Comparison of ENCODE assay signal across 36 cellular contexts in the genomic region with DNA sequence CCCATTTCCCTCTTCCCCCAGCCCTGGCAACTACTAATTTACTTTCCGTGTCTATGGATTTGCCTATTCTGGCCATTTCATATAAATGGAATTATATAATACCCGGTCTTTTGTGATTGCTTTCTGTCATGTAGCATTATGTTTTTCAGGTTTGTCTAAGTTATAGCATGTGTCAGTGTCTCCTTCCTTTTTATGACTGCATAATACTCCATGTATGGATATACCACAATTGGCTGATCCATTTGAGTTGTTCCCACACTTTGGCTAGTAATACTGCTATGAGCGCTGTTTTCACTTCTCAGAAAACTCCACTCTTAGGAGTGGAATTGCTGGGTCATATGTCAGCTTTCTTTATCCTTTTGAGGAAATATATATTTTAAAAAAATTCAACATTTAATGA.
"Had no signal": no experiment of that assay in that cellular context is flagged by ENCODE, and none has a peak within 500 bp of the region (broad histone marks: within the 10 kb centered on the region; RNA-seq: fewer than 3 reads in every experiment).

No MANE protein-coding gene starts in this region.

- H3K36me3 ChIP-seq: ascending aorta, cardiac muscle cell had no signal

- H3K4me3 ChIP-seq: ascending aorta, cardiac muscle cell had no signal

- ATAC-seq: activated CD4-positive, alpha-beta T cell treated with anti-CD3 and anti-CD28 coated beads for 36 hours; activated CD4-positive, CD25-positive, alpha-beta regulatory T cell treated with anti-CD3 and anti-CD28 coated beads, Interleukin-2, amount 50 U/mL, for 24 hours; activated CD8-positive, alpha-beta memory T cell treated with anti-CD3 and anti-CD28 coated beads, Interleukin-2, amount 10 ng/mL, durations not matched to agents 7 days and 5 days; activated CD8-positive, alpha-beta T cell treated with anti-CD3 and anti-CD28 coated beads, Interleukin-2, amount 10 ng/mL, durations not matched to agents 7 days and 5 days; activated naive CD8-positive, alpha-beta T cell treated with anti-CD3 and anti-CD28 coated beads, Interleukin-2, amount 50 U/mL, for 24 hours had no signal

- H3K27me3 Mint-ChIP-seq: activated CD4-positive, alpha-beta memory T cell treated with anti-CD3 and anti-CD28 coated beads, Interleukin-2, amount 10 ng/mL, durations not matched to agents 7 days and 5 days; activated CD4-positive, alpha-beta T cell treated with anti-CD3 and anti-CD28 coated beads for 36 hours; activated CD4-positive, alpha-beta T cell treated with anti-CD3 and anti-CD28 coated beads, Interleukin-2, amount 10 ng/mL, durations not matched to agents 7 days and 5 days; activated CD8-positive, alpha-beta memory T cell treated with anti-CD3 and anti-CD28 coated beads, Interleukin-2, amount 10 ng/mL, durations not matched to agents 7 days and 5 days; brain had no signal

- H3K36me3 Mint-ChIP-seq: activated CD8-positive, alpha-beta memory T cell treated with anti-CD3 and anti-CD28 coated beads, Interleukin-2, amount 10 ng/mL, durations not matched to agents 7 days and 5 days; activated naive CD8-positive, alpha-beta T cell; activated naive CD8-positive, alpha-beta T cell treated with anti-CD3 and anti-CD28 coated beads, Interleukin-2, amount 10 ng/mL, durations not matched to agents 7 days and 5 days had no signal

- H3K27ac ChIP-seq: ascending aorta, cardiac muscle cell, VCaP had no signal

- H3K4me1 Mint-ChIP-seq: activated CD4-positive, alpha-beta memory T cell treated with anti-CD3 and anti-CD28 coated beads, Interleukin-2, amount 10 ng/mL, durations not matched to agents 7 days and 5 days; activated CD4-positive, alpha-beta T cell treated with anti-CD3 and anti-CD28 coated beads for 36 hours; activated CD4-positive, alpha-beta T cell treated with anti-CD3 and anti-CD28 coated beads, Interleukin-2, amount 10 ng/mL, durations not matched to agents 7 days and 5 days; activated CD8-positive, alpha-beta memory T cell treated with anti-CD3 and anti-CD28 coated beads, Interleukin-2, amount 10 ng/mL, durations not matched to agents 7 days and 5 days; activated naive CD8-positive, alpha-beta T cell treated with anti-CD3 and anti-CD28 coated beads, Interleukin-2, amount 10 ng/mL, durations not matched to agents 7 days and 5 days; activated naive CD8-positive, alpha-beta T cell treated with anti-CD3 and anti-CD28 coated beads, Interleukin-2, amount 50 U/mL, for 24 hours had no signal

- H3K27ac Mint-ChIP-seq: activated CD4-positive, alpha-beta memory T cell treated with anti-CD3 and anti-CD28 coated beads, Interleukin-2, amount 10 ng/mL, durations not matched to agents 7 days and 5 days; activated CD4-positive, alpha-beta T cell treated with anti-CD3 and anti-CD28 coated beads for 36 hours; activated CD4-positive, alpha-beta T cell treated with anti-CD3 and anti-CD28 coated beads, Interleukin-2, amount 10 ng/mL, durations not matched to agents 7 days and 5 days; activated CD8-positive, alpha-beta memory T cell treated with anti-CD3 and anti-CD28 coated beads, Interleukin-2, amount 10 ng/mL, durations not matched to agents 7 days and 5 days; activated CD8-positive, alpha-beta T cell treated with anti-CD3 and anti-CD28 coated beads, Interleukin-2, amount 10 ng/mL, durations not matched to agents 7 days and 5 days; activated naive CD4-positive, alpha-beta T cell treated with anti-CD3 and anti-CD28 coated beads for 36 hours; activated naive CD8-positive, alpha-beta T cell; activated naive CD8-positive, alpha-beta T cell treated with anti-CD3 and anti-CD28 coated beads, Interleukin-2, amount 10 ng/mL, durations not matched to agents 7 days and 5 days; activated naive CD8-positive, alpha-beta T cell treated with anti-CD3 and anti-CD28 coated beads, Interleukin-2, amount 50 U/mL, for 24 hours; activated T-cell treated with anti-CD3 and anti-CD28 coated beads, Interleukin-2, amount 50 U/mL, for 24 hours; activated T-helper 2 cell treated with anti-CD3 and anti-CD28 coated beads, Interferon-gamma antibody, Interleukin-2, Interleukin-4, amounts not matched to agents 10 μg/mL and 5 μg/mL and 100 μg/mL, durations not matched to agents 14 hours and 24 hours and 36 hours; brain; T-helper 1 cell treated with Interleukin-12 subunit alpha and Interleukin-12 subunit beta and Interleukin-4 antibody, amounts not matched to agents 30 μg/mL and 1 μg/mL, for 36 hours; T-helper 2 cell treated with Interferon-gamma antibody and Interleukin-4, amounts not matched to agents 5 μg/mL and 100 μg/mL, for 36 hours had no signal

- H3K9me3 ChIP-seq: ascending aorta had no signal

- FAIRE-seq: bronchial epithelial cell, TTC549 had no signal

- H3K4me3 Mint-ChIP-seq: activated CD4-positive, alpha-beta memory T cell treated with anti-CD3 and anti-CD28 coated beads, Interleukin-2, amount 10 ng/mL, durations not matched to agents 7 days and 5 days; activated CD4-positive, alpha-beta T cell treated with anti-CD3 and anti-CD28 coated beads for 36 hours; activated CD4-positive, alpha-beta T cell treated with anti-CD3 and anti-CD28 coated beads, Interleukin-2, amount 10 ng/mL, durations not matched to agents 7 days and 5 days; activated CD8-positive, alpha-beta memory T cell treated with anti-CD3 and anti-CD28 coated beads, Interleukin-2, amount 10 ng/mL, durations not matched to agents 7 days and 5 days; activated CD8-positive, alpha-beta T cell treated with anti-CD3 and anti-CD28 coated beads, Interleukin-2, amount 10 ng/mL, durations not matched to agents 7 days and 5 days; activated naive CD4-positive, alpha-beta T cell treated with anti-CD3 and anti-CD28 coated beads for 36 hours; activated naive CD8-positive, alpha-beta T cell; activated naive CD8-positive, alpha-beta T cell treated with anti-CD3 and anti-CD28 coated beads, Interleukin-2, amount 10 ng/mL, durations not matched to agents 7 days and 5 days; activated naive CD8-positive, alpha-beta T cell treated with anti-CD3 and anti-CD28 coated beads, Interleukin-2, amount 50 U/mL, for 24 hours; activated T-cell treated with anti-CD3 and anti-CD28 coated beads, Interleukin-2, amount 50 U/mL, for 24 hours; brain; T-helper 1 cell treated with Interleukin-12 subunit alpha and Interleukin-12 subunit beta and Interleukin-4 antibody, amounts not matched to agents 30 μg/mL and 1 μg/mL, for 36 hours; T-helper 2 cell treated with Interferon-gamma antibody and Interleukin-4, amounts not matched to agents 5 μg/mL and 100 μg/mL, for 36 hours had no signal

- H3K27me3 ChIP-seq: ascending aorta, cardiac muscle cell had no signal

- H3K4me1 ChIP-seq: ascending aorta had no signal

- DNase-seq: activated CD4-positive, alpha-beta memory T cell treated with anti-CD3 and anti-CD28 coated beads, Interleukin-2, amount 10 ng/mL, durations not matched to agents 7 days and 5 days; activated CD4-positive, alpha-beta T cell treated with anti-CD3 and anti-CD28 coated beads for 1 hour; activated CD4-positive, alpha-beta T cell treated with anti-CD3 and anti-CD28 coated beads for 36 hours; activated CD4-positive, alpha-beta T cell treated with anti-CD3 and anti-CD28 coated beads for 48 hours; activated CD4-positive, alpha-beta T cell treated with anti-CD3 and anti-CD28 coated beads, Interleukin-2, amount 10 ng/mL, durations not matched to agents 7 days and 5 days; activated CD4-positive, alpha-beta T cell treated with anti-CD3 and anti-CD28 coated beads, Interleukin-2, amount 50 U/mL, for 48 hours; activated CD4-positive, CD25-positive, alpha-beta regulatory T cell; activated CD8-positive, alpha-beta memory T cell treated with anti-CD3 and anti-CD28 coated beads for 24 hours; activated CD8-positive, alpha-beta memory T cell treated with anti-CD3 and anti-CD28 coated beads, Interleukin-2, amount 10 ng/mL, durations not matched to agents 7 days and 5 days; activated CD8-positive, alpha-beta memory T cell treated with anti-CD3 and anti-CD28 coated beads, Interleukin-2, amount 50 U/mL, for 48 hours; activated CD8-positive, alpha-beta T cell treated with anti-CD3 and anti-CD28 coated beads, Interleukin-2, amount 10 ng/mL, durations not matched to agents 7 days and 5 days; activated effector memory CD4-positive, alpha-beta T cell treated with Interleukin-2 at 50 U/mL for 16 hours; activated gamma-delta T cell; activated naive CD4-positive, alpha-beta T cell treated with anti-CD3 and anti-CD28 coated beads for 36 hours; activated naive CD4-positive, alpha-beta T cell treated with anti-CD3 and anti-CD28 coated beads, Interleukin-2, amount 50 U/mL, for 16 hours; activated naive CD8-positive, alpha-beta T cell treated with anti-CD3 and anti-CD28 coated beads, Interleukin-2, amount 10 ng/mL, durations not matched to agents 7 days and 5 days; activated naive CD8-positive, alpha-beta T cell treated with anti-CD3 and anti-CD28 coated beads, Interleukin-2, amount 50 U/mL, for 24 hours; activated T-cell treated with anti-CD3 and anti-CD28 coated beads, Interleukin-2, amount 50 U/mL, for 24 hours; activated T-cell treated with anti-CD3 and anti-CD28 coated beads, Interleukin-2, amount 50 U/mL, for 48 hours; amygdala; anterior cingulate cortex; caudate nucleus; T-helper 1 cell; T-helper 2 cell; T-helper 9 cell had no signal
